In genomic region chr1:159909381-159909780, GRCh38 we compare ENCODE assay signal across 1 cellular context.
TF ChIP-seq lines count a peak whose summit lies in the region.

No MANE protein-coding gene starts in this region.

TF ChIP-seq in K562, 482 proteins besides CTCF, POLR2A, EP300 and RAD21:
- TF ChIP-seq CBFA2T3 (IDR thresholded peaks at IDR 0.05) = peak; percentile 64
- peak; percentile 42; the same call in 1 of the 2 replicates for TF ChIP-seq TEAD4 (IDR thresholded peaks at IDR 0.05; ENCODE audit: low read length)
- no peak for TF ChIP-seq TEAD4 (CRISPR knock-in tag; IDR thresholded peaks at IDR 0.05; ENCODE audit: borderline replicate concordance)
- peak; percentile 42; the same call in 1 of the 2 replicates for TF ChIP-seq CBFA2T2 (conservative IDR thresholded peaks at IDR 0.05)
- TF ChIP-seq ZBTB34 (CRISPR knock-in tag; IDR thresholded peaks at IDR 0.05) = no peak
- TF ChIP-seq ARID1B (IDR thresholded peaks at IDR 0.05) = 0 out of 2 replicates have a peak, but pooled peaks have one; percentile 18
- TF ChIP-seq TCF3 (CRISPR knock-in tag; IDR thresholded peaks at IDR 0.05) = peak; percentile 27; the same call in 1 of the 2 replicates
- TF ChIP-seq POU5F1 (IDR thresholded peaks at IDR 0.05; ENCODE audit: borderline replicate concordance, low read depth, low read length, partially characterized antibody) = no peak
- no peak for TF ChIP-seq KDM5B (IDR thresholded peaks at IDR 0.05; ENCODE audit: insufficient replicate concordance, low read depth, low read length)
- TF ChIP-seq, protein P1, sequence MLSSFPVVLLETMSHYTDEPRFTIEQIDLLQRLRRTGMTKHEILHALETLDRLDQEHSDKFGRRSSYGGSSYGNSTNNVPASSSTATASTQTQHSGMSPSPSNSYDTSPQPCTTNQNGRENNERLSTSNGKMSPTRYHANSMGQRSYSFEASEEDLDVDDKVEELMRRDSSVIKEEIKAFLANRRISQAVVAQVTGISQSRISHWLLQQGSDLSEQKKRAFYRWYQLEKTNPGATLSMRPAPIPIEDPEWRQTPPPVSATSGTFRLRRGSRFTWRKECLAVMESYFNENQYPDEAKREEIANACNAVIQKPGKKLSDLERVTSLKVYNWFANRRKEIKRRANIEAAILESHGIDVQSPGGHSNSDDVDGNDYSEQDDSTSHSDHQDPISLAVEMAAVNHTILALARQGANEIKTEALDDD (IDR thresholded peaks at IDR 0.05) = peak; percentile 54; the same call in 1 of the 2 replicates
- TF ChIP-seq, protein P2, sequence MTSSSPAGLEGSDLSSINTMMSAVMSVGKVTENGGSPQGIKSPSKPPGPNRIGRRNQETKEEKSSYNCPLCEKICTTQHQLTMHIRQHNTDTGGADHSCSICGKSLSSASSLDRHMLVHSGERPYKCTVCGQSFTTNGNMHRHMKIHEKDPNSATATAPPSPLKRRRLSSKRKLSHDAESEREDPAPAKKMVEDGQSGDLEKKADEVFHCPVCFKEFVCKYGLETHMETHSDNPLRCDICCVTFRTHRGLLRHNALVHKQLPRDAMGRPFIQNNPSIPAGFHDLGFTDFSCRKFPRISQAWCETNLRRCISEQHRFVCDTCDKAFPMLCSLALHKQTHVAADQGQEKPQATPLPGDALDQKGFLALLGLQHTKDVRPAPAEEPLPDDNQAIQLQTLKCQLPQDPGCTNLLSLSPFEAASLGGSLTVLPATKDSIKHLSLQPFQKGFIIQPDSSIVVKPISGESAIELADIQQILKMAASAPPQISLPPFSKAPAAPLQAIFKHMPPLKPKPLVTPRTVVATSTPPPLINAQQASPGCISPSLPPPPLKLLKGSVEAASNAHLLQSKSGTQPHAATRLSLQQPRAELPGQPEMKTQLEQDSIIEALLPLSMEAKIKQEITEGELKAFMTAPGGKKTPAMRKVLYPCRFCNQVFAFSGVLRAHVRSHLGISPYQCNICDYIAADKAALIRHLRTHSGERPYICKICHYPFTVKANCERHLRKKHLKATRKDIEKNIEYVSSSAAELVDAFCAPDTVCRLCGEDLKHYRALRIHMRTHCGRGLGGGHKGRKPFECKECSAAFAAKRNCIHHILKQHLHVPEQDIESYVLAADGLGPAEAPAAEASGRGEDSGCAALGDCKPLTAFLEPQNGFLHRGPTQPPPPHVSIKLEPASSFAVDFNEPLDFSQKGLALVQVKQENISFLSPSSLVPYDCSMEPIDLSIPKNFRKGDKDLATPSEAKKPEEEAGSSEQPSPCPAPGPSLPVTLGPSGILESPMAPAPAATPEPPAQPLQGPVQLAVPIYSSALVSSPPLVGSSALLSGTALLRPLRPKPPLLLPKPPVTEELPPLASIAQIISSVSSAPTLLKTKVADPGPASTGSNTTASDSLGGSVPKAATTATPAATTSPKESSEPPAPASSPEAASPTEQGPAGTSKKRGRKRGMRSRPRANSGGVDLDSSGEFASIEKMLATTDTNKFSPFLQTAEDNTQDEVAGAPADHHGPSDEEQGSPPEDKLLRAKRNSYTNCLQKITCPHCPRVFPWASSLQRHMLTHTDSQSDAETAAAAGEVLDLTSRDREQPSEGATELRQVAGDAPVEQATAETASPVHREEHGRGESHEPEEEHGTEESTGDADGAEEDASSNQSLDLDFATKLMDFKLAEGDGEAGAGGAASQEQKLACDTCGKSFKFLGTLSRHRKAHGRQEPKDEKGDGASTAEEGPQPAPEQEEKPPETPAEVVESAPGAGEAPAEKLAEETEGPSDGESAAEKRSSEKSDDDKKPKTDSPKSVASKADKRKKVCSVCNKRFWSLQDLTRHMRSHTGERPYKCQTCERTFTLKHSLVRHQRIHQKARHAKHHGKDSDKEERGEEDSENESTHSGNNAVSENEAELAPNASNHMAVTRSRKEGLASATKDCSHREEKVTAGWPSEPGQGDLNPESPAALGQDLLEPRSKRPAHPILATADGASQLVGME (CRISPR knock-in tag; IDR thresholded peaks at IDR 0.05) = no peak
- no peak for TF ChIP-seq BDP1 (IDR thresholded peaks at IDR 0.05; ENCODE audit: insufficient read depth, insufficient read length)
- TF ChIP-seq SNRNP70 (optimal IDR thresholded peaks at IDR 0.05; ENCODE audit: low read depth, low read length) = no peak
- TF ChIP-seq, protein P3, sequence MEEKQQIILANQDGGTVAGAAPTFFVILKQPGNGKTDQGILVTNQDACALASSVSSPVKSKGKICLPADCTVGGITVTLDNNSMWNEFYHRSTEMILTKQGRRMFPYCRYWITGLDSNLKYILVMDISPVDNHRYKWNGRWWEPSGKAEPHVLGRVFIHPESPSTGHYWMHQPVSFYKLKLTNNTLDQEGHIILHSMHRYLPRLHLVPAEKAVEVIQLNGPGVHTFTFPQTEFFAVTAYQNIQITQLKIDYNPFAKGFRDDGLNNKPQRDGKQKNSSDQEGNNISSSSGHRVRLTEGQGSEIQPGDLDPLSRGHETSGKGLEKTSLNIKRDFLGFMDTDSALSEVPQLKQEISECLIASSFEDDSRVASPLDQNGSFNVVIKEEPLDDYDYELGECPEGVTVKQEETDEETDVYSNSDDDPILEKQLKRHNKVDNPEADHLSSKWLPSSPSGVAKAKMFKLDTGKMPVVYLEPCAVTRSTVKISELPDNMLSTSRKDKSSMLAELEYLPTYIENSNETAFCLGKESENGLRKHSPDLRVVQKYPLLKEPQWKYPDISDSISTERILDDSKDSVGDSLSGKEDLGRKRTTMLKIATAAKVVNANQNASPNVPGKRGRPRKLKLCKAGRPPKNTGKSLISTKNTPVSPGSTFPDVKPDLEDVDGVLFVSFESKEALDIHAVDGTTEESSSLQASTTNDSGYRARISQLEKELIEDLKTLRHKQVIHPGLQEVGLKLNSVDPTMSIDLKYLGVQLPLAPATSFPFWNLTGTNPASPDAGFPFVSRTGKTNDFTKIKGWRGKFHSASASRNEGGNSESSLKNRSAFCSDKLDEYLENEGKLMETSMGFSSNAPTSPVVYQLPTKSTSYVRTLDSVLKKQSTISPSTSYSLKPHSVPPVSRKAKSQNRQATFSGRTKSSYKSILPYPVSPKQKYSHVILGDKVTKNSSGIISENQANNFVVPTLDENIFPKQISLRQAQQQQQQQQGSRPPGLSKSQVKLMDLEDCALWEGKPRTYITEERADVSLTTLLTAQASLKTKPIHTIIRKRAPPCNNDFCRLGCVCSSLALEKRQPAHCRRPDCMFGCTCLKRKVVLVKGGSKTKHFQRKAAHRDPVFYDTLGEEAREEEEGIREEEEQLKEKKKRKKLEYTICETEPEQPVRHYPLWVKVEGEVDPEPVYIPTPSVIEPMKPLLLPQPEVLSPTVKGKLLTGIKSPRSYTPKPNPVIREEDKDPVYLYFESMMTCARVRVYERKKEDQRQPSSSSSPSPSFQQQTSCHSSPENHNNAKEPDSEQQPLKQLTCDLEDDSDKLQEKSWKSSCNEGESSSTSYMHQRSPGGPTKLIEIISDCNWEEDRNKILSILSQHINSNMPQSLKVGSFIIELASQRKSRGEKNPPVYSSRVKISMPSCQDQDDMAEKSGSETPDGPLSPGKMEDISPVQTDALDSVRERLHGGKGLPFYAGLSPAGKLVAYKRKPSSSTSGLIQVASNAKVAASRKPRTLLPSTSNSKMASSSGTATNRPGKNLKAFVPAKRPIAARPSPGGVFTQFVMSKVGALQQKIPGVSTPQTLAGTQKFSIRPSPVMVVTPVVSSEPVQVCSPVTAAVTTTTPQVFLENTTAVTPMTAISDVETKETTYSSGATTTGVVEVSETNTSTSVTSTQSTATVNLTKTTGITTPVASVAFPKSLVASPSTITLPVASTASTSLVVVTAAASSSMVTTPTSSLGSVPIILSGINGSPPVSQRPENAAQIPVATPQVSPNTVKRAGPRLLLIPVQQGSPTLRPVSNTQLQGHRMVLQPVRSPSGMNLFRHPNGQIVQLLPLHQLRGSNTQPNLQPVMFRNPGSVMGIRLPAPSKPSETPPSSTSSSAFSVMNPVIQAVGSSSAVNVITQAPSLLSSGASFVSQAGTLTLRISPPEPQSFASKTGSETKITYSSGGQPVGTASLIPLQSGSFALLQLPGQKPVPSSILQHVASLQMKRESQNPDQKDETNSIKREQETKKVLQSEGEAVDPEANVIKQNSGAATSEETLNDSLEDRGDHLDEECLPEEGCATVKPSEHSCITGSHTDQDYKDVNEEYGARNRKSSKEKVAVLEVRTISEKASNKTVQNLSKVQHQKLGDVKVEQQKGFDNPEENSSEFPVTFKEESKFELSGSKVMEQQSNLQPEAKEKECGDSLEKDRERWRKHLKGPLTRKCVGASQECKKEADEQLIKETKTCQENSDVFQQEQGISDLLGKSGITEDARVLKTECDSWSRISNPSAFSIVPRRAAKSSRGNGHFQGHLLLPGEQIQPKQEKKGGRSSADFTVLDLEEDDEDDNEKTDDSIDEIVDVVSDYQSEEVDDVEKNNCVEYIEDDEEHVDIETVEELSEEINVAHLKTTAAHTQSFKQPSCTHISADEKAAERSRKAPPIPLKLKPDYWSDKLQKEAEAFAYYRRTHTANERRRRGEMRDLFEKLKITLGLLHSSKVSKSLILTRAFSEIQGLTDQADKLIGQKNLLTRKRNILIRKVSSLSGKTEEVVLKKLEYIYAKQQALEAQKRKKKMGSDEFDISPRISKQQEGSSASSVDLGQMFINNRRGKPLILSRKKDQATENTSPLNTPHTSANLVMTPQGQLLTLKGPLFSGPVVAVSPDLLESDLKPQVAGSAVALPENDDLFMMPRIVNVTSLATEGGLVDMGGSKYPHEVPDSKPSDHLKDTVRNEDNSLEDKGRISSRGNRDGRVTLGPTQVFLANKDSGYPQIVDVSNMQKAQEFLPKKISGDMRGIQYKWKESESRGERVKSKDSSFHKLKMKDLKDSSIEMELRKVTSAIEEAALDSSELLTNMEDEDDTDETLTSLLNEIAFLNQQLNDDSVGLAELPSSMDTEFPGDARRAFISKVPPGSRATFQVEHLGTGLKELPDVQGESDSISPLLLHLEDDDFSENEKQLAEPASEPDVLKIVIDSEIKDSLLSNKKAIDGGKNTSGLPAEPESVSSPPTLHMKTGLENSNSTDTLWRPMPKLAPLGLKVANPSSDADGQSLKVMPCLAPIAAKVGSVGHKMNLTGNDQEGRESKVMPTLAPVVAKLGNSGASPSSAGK (IDR thresholded peaks at IDR 0.05) = no peak
- no peak for TF ChIP-seq SRSF1 (IDR thresholded peaks at IDR 0.05; ENCODE audit: low read depth, low read length)
